Comparison of ENCODE assay signal across 8 cellular contexts in genomic region chr5:181224390-181225234, GRCh38. TPM values are rescaled to one million over a fixed set of nuclear protein-coding genes. Genes with fewer than 3 reads are reported as not detected.
DNase-seq lines count a peak whose midpoint lies in the region; ATAC-seq and TF ChIP-seq lines count a peak whose summit lies in the region.

No MANE protein-coding gene starts in this region.

- H3K4me1 ChIP-seq in GM23248 (ENCODE audit: insufficient read depth), result 0 out of 2 replicates have a peak, but pooled peaks cover 12% of the 10 kb centered on the region
- H3K4me1 ChIP-seq in gastrocnemius medialis, result peaks cover 21 to 23% of the 10 kb centered on the region in 2 donors

- H3K4me3 ChIP-seq in GM23248 (peak overlapping the region; percentile 83), fibroblast of mammary gland (ENCODE audit: control insufficient read depth, low read depth, low read length) (peak overlapping the region; percentile 81), gastrocnemius medialis (peak overlapping the region; percentile 76 to 95 (median 78))

- H3K79me2 ChIP-seq in GM23248 (ENCODE audit: insufficient read depth), result peaks cover 57% of the 10 kb centered on the region

- H3K4me2 ChIP-seq in GM23248 (ENCODE audit: unreplicated experiment), result peak overlapping the region; percentile 86

- intact Hi-C loops in gastrocnemius medialis (cut with DNase I; ENCODE audit: low total_unique reads), result no loop called here

- TF ChIP-seq CTCF in VCaP (conservative IDR thresholded peaks at IDR 0.05), result no peak
- TF ChIP-seq CTCF in fibroblast of mammary gland (conservative IDR thresholded peaks at IDR 0.05; ENCODE audit: control insufficient read depth, insufficient read depth, low read depth, low read length), result no peak
- no peak for TF ChIP-seq CTCF in gastrocnemius medialis (IDR thresholded peaks at IDR 0.05 in 4 of 5, conservative IDR thresholded peaks at IDR 0.05 in 1 of 5)

- TF ChIP-seq POLR2A in gastrocnemius medialis (IDR thresholded peaks at IDR 0.05), result no peak

- WGBS in GM23248 (ENCODE audit: low coverage in 1 of 2, low lambda C conversion rate in 2 of 2, missing lambda C conversion rate in 2 of 2), 2 experiments, result 76% methylated on average over 19 to 21 of the region's 22 CpGs

- no peaks in the 10 kb centered on the region for H4K20me1 ChIP-seq in GM23248 (ENCODE audit: insufficient read depth)

- no peaks in the 10 kb centered on the region; the same call in 1 of the 2 replicates for H3K36me3 ChIP-seq in GM23248 (ENCODE audit: low read depth)
- peaks cover 0 to 11% of the 10 kb centered on the region in 2 donors for H3K36me3 ChIP-seq in gastrocnemius medialis

- H3K27ac ChIP-seq in GM23248 (no peak overlapping the region), VCaP (peak overlapping the region; percentile 97), gastrocnemius medialis (peak overlapping the region; percentile 90 to 97 (median 92))

- in situ Hi-C loops in GM23248 (cut with MboI) (no loop called here), gastrocnemius medialis (cut with MboI; ENCODE audit: low sequenced_read_pairs in 4 of 4) (no loop called here)

- H3K9me3 ChIP-seq in GM23248 (ENCODE audit: low read depth), result no peaks in the 10 kb centered on the region
- H3K9me3 ChIP-seq in gastrocnemius medialis, result no peaks in the 10 kb centered on the region

- 0 out of 2 replicates have a peak overlapping the region, but pooled peaks have one; percentile 79 for H2AFZ ChIP-seq in GM23248

- DNase-seq in GM23248, result no peak
- no peak for DNase-seq in fibroblast of mammary gland (ENCODE audit: low read depth)
- no peak for DNase-seq in gastrocnemius medialis
- DNase-seq in ecto neural progenitor cell (ENCODE audit: low spot score), result no peak
- no peak for DNase-seq in AG08395 (ENCODE audit: low spot score)

- peaks cover 21% of the 10 kb centered on the region for H3F3A ChIP-seq in GM23248 (ENCODE audit: insufficient read depth)

- ATAC-seq in gastrocnemius medialis, result no peak
- ATAC-seq in HG03280 (IDR thresholded peaks at IDR 0.05; ENCODE audit: unreplicated experiment), result no peak
- ATAC-seq in HG03442 (IDR thresholded peaks at IDR 0.05; ENCODE audit: unreplicated experiment), result no peak

- peak overlapping the region; percentile 92 for H3K9ac ChIP-seq in GM23248

- H3K27me3 ChIP-seq in GM23248 (replicated peaks; ENCODE audit: insufficient read depth), result no peaks in the 10 kb centered on the region
- no peaks in the 10 kb centered on the region for H3K27me3 ChIP-seq in gastrocnemius medialis

- no peaks in the 10 kb centered on the region for H3K9me2 ChIP-seq in GM23248 (ENCODE audit: insufficient read depth)

RNA-seq across cellular contexts. Expression of gene TRIM41, which starts 1.5 kb away (rescaled TPM):
- total RNA-seq in GM23248 (2014; rRNA removed; shearing (Covaris generic)), result 17.5 and 18.6 TPM in 2 replicates
- 3.8 and 4.3 TPM in 2 replicates for polyA plus RNA-seq in GM23248 (2016; fragmentation: Nextera tagmentation; extraction: Ambion mirVana)
- 10 to 100 TPM; 15.6 to 23.5 (median 21.6) TPM for total RNA-seq in gastrocnemius medialis

RNA-seq across cellular contexts. Expression of gene RACK1, which starts 19.1 kb away (rescaled TPM):
- 2,598 and 3,224 TPM in 2 replicates for total RNA-seq in GM23248 (2014; rRNA removed; shearing (Covaris generic))
- polyA plus RNA-seq in GM23248 (2016; fragmentation: Nextera tagmentation; extraction: Ambion mirVana), result 837 and 864 TPM in 2 replicates
- total RNA-seq in gastrocnemius medialis, result 1,000 to 10,000 TPM; 1,697 to 2,187 (median 1,957) TPM

RNA-seq across cellular contexts. Expression of gene TRIM7, which starts 19.6 kb away (rescaled TPM):
- 1.4 and 6.8 TPM in 2 replicates for total RNA-seq in GM23248 (2014; rRNA removed; shearing (Covaris generic))
- 2.5 and 3.1 TPM in 2 replicates for polyA plus RNA-seq in GM23248 (2016; fragmentation: Nextera tagmentation; extraction: Ambion mirVana)
- 10 to 100 TPM; 27.9 to 58.4 (median 47.1) TPM for total RNA-seq in gastrocnemius medialis

RNA-seq across cellular contexts. Expression of gene TRIM52, which starts 36.3 kb away (rescaled TPM):
- total RNA-seq in GM23248 (2014; rRNA removed; shearing (Covaris generic)), result 6.6 and 7.8 TPM in 2 replicates
- polyA plus RNA-seq in GM23248 (2016; fragmentation: Nextera tagmentation; extraction: Ambion mirVana), result 4.1 and 5.3 TPM in 2 replicates
- total RNA-seq in gastrocnemius medialis, result 1 to 10 TPM; 1.3 to 4.9 (median 3.4) TPM
